Comparison of ENCODE assay signal across 12 cellular contexts in genomic region chr2:146246017-146246733, GRCh38.
DNase-seq lines count a peak whose midpoint lies in the region; ATAC-seq and TF ChIP-seq lines count a peak whose summit lies in the region.
"Had no signal": no experiment of that assay in that cellular context is flagged by ENCODE, and none has a peak within 500 bp of the region (broad histone marks: within the 10 kb centered on the region; RNA-seq: fewer than 3 reads in every experiment).

No MANE protein-coding gene starts in this region.

- no peaks in the 10 kb centered on the region for H3K27me3 Mint-ChIP-seq in neural crest cell (ENCODE audit: low read depth)
- H3K27me3 Mint-ChIP-seq: activated T-cell treated with anti-CD3 and anti-CD28 coated beads, Interleukin-2, amount 50 U/mL, for 24 hours had no signal

- TF ChIP-seq CTCF in astrocyte of the spinal cord (IDR thresholded peaks at IDR 0.05; ENCODE audit: low read depth, low read length) = no peak
- TF ChIP-seq CTCF in neural crest cell (conservative IDR thresholded peaks at IDR 0.05) = no peak

- H3K27ac Mint-ChIP-seq in neural crest cell (ENCODE audit: unreplicated experiment) = peak overlapping the region; percentile 97
- H3K27ac Mint-ChIP-seq: activated T-cell treated with anti-CD3 and anti-CD28 coated beads, Interleukin-2, amount 50 U/mL, for 24 hours; mesothelial cell of epicardium had no signal

- peak; percentile 59 for DNase-seq in astrocyte of the spinal cord (ENCODE audit: low read depth, low spot score)
- DNase-seq in neural crest cell (ENCODE audit: low read depth, low spot score) = no peak
- DNase-seq in NCI-H2171 (lab: John Stamatoyannopoulos, UW) = no peak
- no peak for DNase-seq in stimulated activated CD4-positive, alpha-beta T cell treated with anti-CD3 and anti-CD28 coated beads, Interleukin-2, amount 100 ng/mL, for 48 hours
- DNase-seq: activated CD4-positive, CD25-positive, alpha-beta regulatory T cell treated with anti-CD3 and anti-CD28 coated beads, Interleukin-2, amount 50 U/mL, for 72 hours; activated T-cell treated with anti-CD3 and anti-CD28 coated beads, Interleukin-2, amount 50 U/mL, for 24 hours; stomach had no signal

- no peak overlapping the region for H3K4me3 ChIP-seq in astrocyte of the spinal cord (ENCODE audit: low read depth, low read length)
- H3K4me3 ChIP-seq: stomach had no signal

- ATAC-seq in GM18867 (IDR thresholded peaks at IDR 0.05; ENCODE audit: unreplicated experiment) = peak; percentile 52
- peak; percentile 54 for ATAC-seq in HG03354 (IDR thresholded peaks at IDR 0.05; ENCODE audit: poor library complexity, severe bottlenecking, unreplicated experiment)
- ATAC-seq in HG03196 (IDR thresholded peaks at IDR 0.05; ENCODE audit: unreplicated experiment) = no peak
- ATAC-seq in GM18498 (IDR thresholded peaks at IDR 0.05; ENCODE audit: unreplicated experiment) = no peak

- H3K4me3 Mint-ChIP-seq in neural crest cell = no peak overlapping the region
- H3K4me3 Mint-ChIP-seq: activated T-cell treated with anti-CD3 and anti-CD28 coated beads, Interleukin-2, amount 50 U/mL, for 24 hours; mesothelial cell of epicardium had no signal

- peaks cover 9% of the 10 kb centered on the region for H3K4me1 Mint-ChIP-seq in neural crest cell

- no peaks in the 10 kb centered on the region for H3K9me3 Mint-ChIP-seq in neural crest cell
- H3K9me3 Mint-ChIP-seq: activated T-cell treated with anti-CD3 and anti-CD28 coated beads, Interleukin-2, amount 50 U/mL, for 24 hours had no signal

- no peaks in the 10 kb centered on the region for H3K36me3 Mint-ChIP-seq in neural crest cell (ENCODE audit: low read depth)
- H3K36me3 Mint-ChIP-seq: mesothelial cell of epicardium had no signal

- in situ Hi-C loops in astrocyte of the spinal cord (cut with HindIII; ENCODE audit: low sequenced_read_pairs) = no loop called here

Comparison
In these comparisons a context has a peak if more than half of its experiments do, and no peak if none do; other contexts are left out.
1. ATAC-seq: peak in GM18867 (single experiment) and HG03354 (single experiment); none in HG03196 (single experiment) and GM18498 (single experiment).